In genomic region chr19:2905918-2906519, GRCh38 we compare ENCODE assay signal across 22 cellular contexts. TPM values are rescaled to one million over a fixed set of nuclear protein-coding genes. Genes with fewer than 3 reads are reported as not detected.
"Had no signal": no experiment of that assay in that cellular context is flagged by ENCODE, and none has a peak within 500 bp of the region (broad histone marks: within the 10 kb centered on the region; RNA-seq: fewer than 3 reads in every experiment).

No MANE protein-coding gene starts in this region.

- H3K4me2 ChIP-seq: KMS-11 had no signal

- H3K9me3 ChIP-seq: breast epithelium, Peyer's patch had no signal

- DNase-seq: activated B cell treated with CpG ODN at 0.5 μM for 24 hours; activated CD4-positive, alpha-beta T cell treated with anti-CD3 and anti-CD28 coated beads for 1 hour; activated CD4-positive, alpha-beta T cell treated with anti-CD3 and anti-CD28 coated beads, Interleukin-2, amount 10 ng/mL, durations not matched to agents 24 days and 14 days; activated CD4-positive, alpha-beta T cell treated with anti-CD3 and anti-CD28 coated beads, Interleukin-2, amount 50 U/mL, for 48 hours; activated CD8-positive, alpha-beta memory T cell treated with anti-CD3 and anti-CD28 coated beads, Interleukin-2, amount 10 ng/mL, durations not matched to agents 7 days and 5 days; activated effector memory CD4-positive, alpha-beta T cell treated with Interleukin-2 at 50 U/mL for 16 hours; activated naive CD4-positive, alpha-beta T cell; activated T-cell treated with anti-CD3 and anti-CD28 coated beads, Interleukin-2, amount 50 U/mL, for 24 hours; caudate nucleus; MV-4-11; NCI-H1105 treated with DMSO at 0.1 percent for 48 hours; NCI-H1436 treated with DMSO at 0.1 percent for 48 hours; NCI-H187; NCI-H2081; NCI-H510A treated with DMSO at 0.1 percent for 48 hours; SHP77 had no signal

- H3K27ac ChIP-seq: breast epithelium, KMS-11 had no signal

- H3K4me3 ChIP-seq: breast epithelium, Peyer's patch had no signal

- H3K36me3 ChIP-seq: breast epithelium had no signal

- H3K27me3 ChIP-seq: breast epithelium, Peyer's patch had no signal

- ATAC-seq: activated CD8-positive, alpha-beta memory T cell treated with anti-CD3 and anti-CD28 coated beads, Interleukin-2, amount 10 ng/mL, durations not matched to agents 7 days and 5 days had no signal

- H3K4me1 ChIP-seq: breast epithelium had no signal

- H3K9ac ChIP-seq: KMS-11 had no signal

RNA-seq across cellular contexts. Expression of gene ZNF556, which starts 38.9 kb away (rescaled TPM):
- total RNA-seq: activated B cell treated with CpG ODN at 0.5 μM for 24 hours; activated CD4-positive, alpha-beta T cell treated with anti-CD3 and anti-CD28 coated beads, Interleukin-2, amount 10 ng/mL, durations not matched to agents 24 days and 14 days; activated CD8-positive, alpha-beta memory T cell treated with anti-CD3 and anti-CD28 coated beads, Interleukin-2, amount 10 ng/mL, durations not matched to agents 7 days and 5 days; activated T-helper 1 cell treated with anti-CD3 and anti-CD28 coated beads, Interleukin-12 subunit alpha, Interleukin-12 subunit beta, Interleukin-2, Interleukin-4 antibody, amounts not matched to agents 30 ng/mL and 10 ng/mL and 1 ng/mL, durations not matched to agents 14 hours and 24 hours and 36 hours; MCF 10A; Peyer's patch had no signal
- polyA plus RNA-seq: aorta had no signal
